8 cellular contexts compared by ENCODE assay signal in the genomic region with DNA sequence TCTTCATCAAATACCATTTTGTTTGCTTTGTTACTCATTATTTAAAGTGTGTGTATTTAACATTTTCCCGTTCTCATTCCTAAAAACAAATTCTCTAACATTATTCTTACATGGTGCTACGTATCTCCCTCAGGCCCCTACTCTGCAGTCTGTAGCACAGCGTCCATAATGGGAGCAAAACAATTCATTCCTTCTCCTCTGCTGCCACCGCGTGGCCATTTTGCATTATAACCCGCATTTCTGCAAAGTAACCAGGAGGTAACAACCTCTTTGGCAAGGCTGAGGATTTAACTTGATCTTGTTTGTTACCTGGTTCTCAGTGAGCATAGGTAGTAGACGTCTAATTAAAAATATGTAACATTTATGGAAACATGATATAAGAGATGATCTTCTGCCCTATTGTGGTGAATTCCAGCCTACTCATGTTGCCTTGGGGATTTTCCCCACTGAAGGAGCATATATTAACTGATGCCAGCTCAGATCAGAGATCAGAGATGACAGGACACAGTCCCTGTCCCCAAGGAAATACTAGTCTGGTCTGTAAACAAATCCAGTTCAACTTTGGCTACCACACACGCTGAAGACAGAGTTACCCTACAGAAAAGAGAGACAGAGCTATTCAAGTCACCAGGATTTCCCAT.
DNase-seq lines count a peak whose midpoint lies in the region; FAIRE-seq and TF ChIP-seq lines count a peak whose summit lies in the region.

No MANE protein-coding gene starts in this region.

- peak; percentile 81 for DNase-seq in ELF-1 (ENCODE audit: low read depth, low spot score)
- peak; percentile 54 to 76 for DNase-seq in HAP-1 (ENCODE audit: low spot score in 2 of 2)
- peak; percentile 78 for DNase-seq in NB4 (ENCODE audit: low read depth)
- DNase-seq in SK-N-MC (ENCODE audit: low read depth, low spot score), result peak; percentile 55
- peak; percentile 77 for DNase-seq in activated naive CD4-positive, alpha-beta T cell treated with Interleukin-2 at 50 U/mL for 16 hours
- DNase-seq in globus pallidus (ENCODE audit: low spot score), result peak; percentile 80
- DNase-seq in urothelium cell line (ENCODE audit: low spot score), result peak; percentile 70

- H3K9ac ChIP-seq in SK-N-MC (ENCODE audit: insufficient read length), result no peak overlapping the region
- H3K9ac ChIP-seq in parathyroid adenoma, result no peak overlapping the region

- H3K79me2 ChIP-seq in parathyroid adenoma, result no peaks in the 10 kb centered on the region

- H3K4me1 ChIP-seq in HAP-1, result no peaks in the 10 kb centered on the region
- H3K4me1 ChIP-seq in parathyroid adenoma, result no peaks in the 10 kb centered on the region

- H3K27ac ChIP-seq in SK-N-MC (no peak overlapping the region), parathyroid adenoma (no peak overlapping the region)

- no peak overlapping the region for H3K4me3 ChIP-seq in HAP-1
- H3K4me3 ChIP-seq in NB4 (ENCODE audit: low read depth, low read length), result no peak overlapping the region
- no peak overlapping the region for H3K4me3 ChIP-seq in SK-N-MC
- no peak overlapping the region for H3K4me3 ChIP-seq in parathyroid adenoma (ENCODE audit: low read depth, low read length)

- peak; percentile 9 for FAIRE-seq in urothelium cell line (lab: Jason Lieb, UNC)

- H3K36me3 ChIP-seq in HAP-1 (replicated peaks) (no peaks in the 10 kb centered on the region), SK-N-MC (ENCODE audit: insufficient read depth, low read length) (no peaks in the 10 kb centered on the region), parathyroid adenoma (ENCODE audit: control insufficient read depth, insufficient read depth, low read length) (no peaks in the 10 kb centered on the region)

- H3K9me3 ChIP-seq in HAP-1 (no peaks in the 10 kb centered on the region), SK-N-MC (ENCODE audit: low read depth, low read length) (no peaks in the 10 kb centered on the region), parathyroid adenoma (ENCODE audit: control insufficient read depth, low read length) (no peaks in the 10 kb centered on the region)

- H2AFZ ChIP-seq in parathyroid adenoma, result peak overlapping the region; percentile 64

- H3K27me3 ChIP-seq in HAP-1 (ENCODE audit: low read depth), result no peaks in the 10 kb centered on the region
- no peaks in the 10 kb centered on the region for H3K27me3 ChIP-seq in parathyroid adenoma (ENCODE audit: control insufficient read depth, insufficient read depth, low read length)

- peak; percentile 44 for TF ChIP-seq CTCF in NB4 (IDR thresholded peaks at IDR 0.05; ENCODE audit: low read depth, low read length)
- peak; percentile 55 for TF ChIP-seq CTCF in parathyroid adenoma (IDR thresholded peaks at IDR 0.05)

- TF ChIP-seq POLR2A in NB4 (IDR thresholded peaks at IDR 0.05; ENCODE audit: extremely low read depth, insufficient read length), result no peak

- in situ Hi-C loops in HAP-1 (cut with MboI; ENCODE audit: low sequenced_read_pairs), result loop anchor here (5.0 kb wide), 2 partner anchors 348 to 688 kb away; no protein-coding TSS in a partner anchor

- H3K4me2 ChIP-seq in parathyroid adenoma (ENCODE audit: low read length), result peak overlapping the region; percentile 2
